10 cellular contexts compared by ENCODE assay signal in the genomic region with DNA sequence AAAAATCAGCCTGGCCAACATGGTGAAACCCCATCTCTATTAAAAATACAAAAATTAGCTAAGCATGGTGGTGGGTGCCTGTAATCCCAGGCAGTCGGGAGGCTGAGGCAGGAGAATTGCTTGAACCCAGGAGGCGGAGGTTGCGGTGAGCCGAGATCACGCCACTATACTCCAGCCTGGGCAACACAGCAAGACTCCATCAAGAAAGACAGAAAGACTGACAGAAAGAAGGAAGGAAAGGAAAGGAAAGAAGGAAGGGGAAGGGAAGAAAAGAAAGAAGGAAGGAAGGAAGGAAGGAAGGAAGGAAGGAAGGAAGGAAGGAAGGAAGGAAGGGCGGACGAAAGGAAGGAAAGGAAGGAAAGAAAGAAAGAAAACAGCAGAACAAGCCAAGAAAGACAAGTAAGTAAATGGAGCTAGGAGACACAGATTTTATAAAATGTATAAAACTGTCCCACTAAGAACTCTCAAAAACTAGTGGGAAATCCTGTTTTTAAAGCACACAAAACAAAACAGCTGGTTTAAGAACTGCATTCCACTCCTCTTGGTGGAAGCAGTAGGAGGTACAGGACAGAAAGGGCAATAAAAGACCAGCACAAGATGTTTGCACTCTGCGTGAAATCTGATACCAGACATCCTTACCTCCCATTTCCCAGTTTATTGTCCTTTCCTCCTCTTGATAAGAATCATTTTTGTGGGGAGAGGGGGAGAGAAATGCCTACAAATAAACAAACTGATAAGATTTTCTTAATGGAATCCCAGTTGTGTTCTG. TPM values are rescaled to one million over a fixed set of nuclear protein-coding genes. Genes with fewer than 3 reads are reported as not detected.
DNase-seq lines count a peak whose midpoint lies in the region; ATAC-seq and TF ChIP-seq lines count a peak whose summit lies in the region.
"Had no signal": no experiment of that assay in that cellular context is flagged by ENCODE, and none has a peak within 500 bp of the region (broad histone marks: within the 10 kb centered on the region; RNA-seq: fewer than 3 reads in every experiment).

No MANE protein-coding gene starts in this region.

- TF ChIP-seq CTCF in HCT116 (IDR thresholded peaks at IDR 0.05 in 2 of 3, conservative IDR thresholded peaks at IDR 0.05 in 1 of 3; ENCODE audit: borderline replicate concordance in 1 of 3, insufficient read depth in 1 of 3, low read depth in 2 of 3, low read length in 2 of 3) (no peak), PC-3 (conservative IDR thresholded peaks at IDR 0.05; ENCODE audit: low read depth, low read length) (no peak)

- H4K20me1 ChIP-seq in HCT116 (ENCODE audit: insufficient read depth) (no peaks in the 10 kb centered on the region), PC-3 (ENCODE audit: low read length) (peaks cover 42% of the 10 kb centered on the region)

- H3K27ac ChIP-seq in HCT116 (ENCODE audit: low read depth, low read length) = peak overlapping the region; percentile 52
- H3K27ac ChIP-seq in PC-3 (ENCODE audit: low read length) = peak overlapping the region; percentile 43

- BruUV-seq in HCT116 (replicated peaks; lab: Mats Ljungman, UMichigan) = no TSS peak
- BruUV-seq in PC-3 (replicated peaks; lab: Mats Ljungman, UMichigan) = no TSS peak

- peaks cover 75 to 87% of the 10 kb centered on the region in 2 experiments for H3K4me1 ChIP-seq in HCT116 (ENCODE audit: control insufficient read depth in 1 of 2, insufficient read depth in 2 of 2, low read length in 2 of 2)
- H3K4me1 ChIP-seq in PC-3 (ENCODE audit: insufficient read depth, low read length) = peaks cover 46% of the 10 kb centered on the region
- peaks cover 57% of the 10 kb centered on the region for H3K4me1 ChIP-seq in skeletal muscle satellite cell (ENCODE audit: control insufficient read depth, insufficient read depth, low read length)

- H2AFZ ChIP-seq in HCT116 (ENCODE audit: low read depth, low read length, poor library complexity, severe bottlenecking) (no peak overlapping the region), PC-3 (ENCODE audit: low read length) (no peak overlapping the region)

- POLR2A ChIA-PET in HCT116 (lab: Charles Lee) = interaction anchor here (0.9 kb wide), 1 partner anchor 11 kb away, joined by 3 read pairs; no protein-coding TSS in a partner anchor
- POLR2A ChIA-PET in PC-3 (lab: Charles Lee; ENCODE audit: unreplicated experiment) = no interaction called here

- CTCF ChIA-PET in HCT116 (lab: Charles Lee) (interaction anchor here (0.7 kb wide), 1 partner anchor 45 kb away, joined by 3 read pairs; no protein-coding TSS in a partner anchor), PC-3 (lab: Charles Lee) (no interaction called here)

- H3K9ac ChIP-seq in HCT116 (ENCODE audit: low read length) = peak overlapping the region; percentile 36
- no peak overlapping the region for H3K9ac ChIP-seq in PC-3 (ENCODE audit: low read length)
- peak overlapping the region; percentile 72 for H3K9ac ChIP-seq in skeletal muscle satellite cell (ENCODE audit: low read depth, low read length)

- peaks cover 81% of the 10 kb centered on the region for H3K79me2 ChIP-seq in HCT116 (ENCODE audit: insufficient read depth, low read length)
- peaks cover 96% of the 10 kb centered on the region for H3K79me2 ChIP-seq in PC-3 (ENCODE audit: low read length)

- no peak for TF ChIP-seq POLR2A in HCT116 (IDR thresholded peaks at IDR 0.05; ENCODE audit: borderline replicate concordance, extremely low read depth, insufficient read depth, insufficient read length)

- H3K4me3 ChIP-seq in HCT116 (replicated peaks in 1 of 2; ENCODE audit: low read depth in 1 of 2, low read length in 2 of 2) = peak overlapping the region; percentile 13 to 39
- H3K4me3 ChIP-seq in PC-3 (ENCODE audit: low read length) = peak overlapping the region; percentile 2; the same call in 1 of the 2 replicates
- peak overlapping the region; percentile 46 for H3K4me3 ChIP-seq in skeletal muscle satellite cell (ENCODE audit: low read length)

- RAD21 ChIA-PET in HCT116 (lab: Charles Lee; ENCODE audit: low non-redundant PET in 1 of 2, low total read pairs in 2 of 2, uncharacterized antibody in 2 of 2, unreplicated experiment in 2 of 2) = interaction anchor here in 1 of 2 experiments (0.9 kb wide), 1 partner anchor 54 kb away, joined by 3 read pairs; no protein-coding TSS in a partner anchor

- ATAC-seq in HCT116 = peak; percentile 60
- peak; percentile 57 for ATAC-seq in PC-3
- no peak for ATAC-seq in GM18861 (IDR thresholded peaks at IDR 0.05; ENCODE audit: unreplicated experiment)

- H3K36me3 ChIP-seq in HCT116 (ENCODE audit: control insufficient read depth in 1 of 2, insufficient read depth in 2 of 2, low read length in 2 of 2) (no peaks in the 10 kb centered on the region), PC-3 (ENCODE audit: low read depth, low read length) (no peaks in the 10 kb centered on the region), skeletal muscle satellite cell (ENCODE audit: insufficient read depth, low read length) (peaks cover 3% of the 10 kb centered on the region)

- H3K9me2 ChIP-seq in HCT116 (ENCODE audit: insufficient read depth) (no peaks in the 10 kb centered on the region), PC-3 (replicated peaks; ENCODE audit: low read length) (no peaks in the 10 kb centered on the region)

- DNase-seq in HCT116 (ENCODE audit: low read depth, low spot score) (no peak), PC-3 (peak; percentile 89), fibroblast of gingiva (ENCODE audit: low read depth) (peak; percentile 61), CD1c-positive myeloid dendritic cell (ENCODE audit: extremely low spot score) (no peak), T-helper 9 cell (no peak), iPS-NIHi11 (ENCODE audit: low spot score) (no peak)
- DNase-seq: activated naive CD8-positive, alpha-beta T cell treated with anti-CD3 and anti-CD28 coated beads for 36 hours; head of caudate nucleus had no signal

- H3F3A ChIP-seq in PC-3 (ENCODE audit: low read length, unreplicated experiment) = peaks cover 14% of the 10 kb centered on the region

- H3K4me2 ChIP-seq in HCT116 (ENCODE audit: low read length) (peak overlapping the region; percentile 74), PC-3 (ENCODE audit: low read length) (peak overlapping the region; percentile 41), skeletal muscle satellite cell (ENCODE audit: low read length) (peak overlapping the region; percentile 75)

- H3K27me3 ChIP-seq in HCT116 (ENCODE audit: insufficient read depth, low read length) (no peaks in the 10 kb centered on the region), PC-3 (ENCODE audit: low read length) (no peaks in the 10 kb centered on the region), skeletal muscle satellite cell (ENCODE audit: control insufficient read depth, insufficient read depth, low read length) (no peaks in the 10 kb centered on the region)

- intact Hi-C loops in HCT116 (cut with micrococcal nuclease) = no loop called here
- intact Hi-C loops in PC-3 (cut with micrococcal nuclease) = no loop called here

- no peak for TF ChIP-seq RAD21 in HCT116 (IDR thresholded peaks at IDR 0.05; ENCODE audit: low read depth)

- H3K9me3 ChIP-seq in HCT116 (ENCODE audit: control insufficient read depth in 1 of 2, insufficient read depth in 1 of 2, low read depth in 1 of 2, low read length in 2 of 2) = no peaks in the 10 kb centered on the region
- no peaks in the 10 kb centered on the region for H3K9me3 ChIP-seq in PC-3 (ENCODE audit: low read length)
- H3K9me3 ChIP-seq in skeletal muscle satellite cell (replicated peaks; ENCODE audit: low read length) = no peaks in the 10 kb centered on the region

TF ChIP-seq in HCT116, 20 proteins besides CTCF, POLR2A, EP300 and RAD21:
- TF ChIP-seq SP1 (IDR thresholded peaks at IDR 0.05; ENCODE audit: low read depth) (no peak), TCF7L2 (IDR thresholded peaks at IDR 0.05; ENCODE audit: borderline replicate concordance, extremely low read depth, insufficient read depth, insufficient read length) (no peak), POLR2AphosphoS5 (IDR thresholded peaks at IDR 0.05; ENCODE audit: low read depth, low read length) (no peak), ZFX (IDR thresholded peaks at IDR 0.05) (no peak), CEBPB (IDR thresholded peaks at IDR 0.05; ENCODE audit: low read depth) (no peak; the same call in 1 of the 2 replicates), JUND (IDR thresholded peaks at IDR 0.05) (no peak), FOSL1 (IDR thresholded peaks at IDR 0.05; ENCODE audit: low read depth) (no peak), SIN3A (IDR thresholded peaks at IDR 0.05; ENCODE audit: low read depth) (no peak), CBX3 (IDR thresholded peaks at IDR 0.05; ENCODE audit: low read depth) (no peak), EGR1 (IDR thresholded peaks at IDR 0.05; ENCODE audit: low read depth) (no peak), ZNF274 (IDR thresholded peaks at IDR 0.05; ENCODE audit: low read depth, low read length) (no peak), SRF (IDR thresholded peaks at IDR 0.05; ENCODE audit: low read depth) (no peak)
- TF ChIP-seq, protein P1, sequence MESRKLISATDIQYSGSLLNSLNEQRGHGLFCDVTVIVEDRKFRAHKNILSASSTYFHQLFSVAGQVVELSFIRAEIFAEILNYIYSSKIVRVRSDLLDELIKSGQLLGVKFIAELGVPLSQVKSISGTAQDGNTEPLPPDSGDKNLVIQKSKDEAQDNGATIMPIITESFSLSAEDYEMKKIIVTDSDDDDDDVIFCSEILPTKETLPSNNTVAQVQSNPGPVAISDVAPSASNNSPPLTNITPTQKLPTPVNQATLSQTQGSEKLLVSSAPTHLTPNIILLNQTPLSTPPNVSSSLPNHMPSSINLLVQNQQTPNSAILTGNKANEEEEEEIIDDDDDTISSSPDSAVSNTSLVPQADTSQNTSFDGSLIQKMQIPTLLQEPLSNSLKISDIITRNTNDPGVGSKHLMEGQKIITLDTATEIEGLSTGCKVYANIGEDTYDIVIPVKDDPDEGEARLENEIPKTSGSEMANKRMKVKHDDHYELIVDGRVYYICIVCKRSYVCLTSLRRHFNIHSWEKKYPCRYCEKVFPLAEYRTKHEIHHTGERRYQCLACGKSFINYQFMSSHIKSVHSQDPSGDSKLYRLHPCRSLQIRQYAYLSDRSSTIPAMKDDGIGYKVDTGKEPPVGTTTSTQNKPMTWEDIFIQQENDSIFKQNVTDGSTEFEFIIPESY (IDR thresholded peaks at IDR 0.05; ENCODE audit: extremely low read depth, insufficient replicate concordance, low read length) = no peak
- TF ChIP-seq, protein P2, sequence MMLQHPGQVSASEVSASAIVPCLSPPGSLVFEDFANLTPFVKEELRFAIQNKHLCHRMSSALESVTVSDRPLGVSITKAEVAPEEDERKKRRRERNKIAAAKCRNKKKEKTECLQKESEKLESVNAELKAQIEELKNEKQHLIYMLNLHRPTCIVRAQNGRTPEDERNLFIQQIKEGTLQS (IDR thresholded peaks at IDR 0.05) = no peak

RNA-seq across cellular contexts. Expression of a gene that starts 46.7 kb away (rescaled TPM):
- total RNA-seq in HCT116 (2021; ENCODE audit: unreplicated experiment) (34.9 TPM), PC-3 (2014; rRNA removed) (52.3 and 72.3 TPM in 2 replicates)
- 18.3 and 19.3 TPM in 2 replicates for polyA plus RNA-seq in HCT116 (2012)
- total RNA-seq in skeletal muscle satellite cell (2012; rRNA removed) = 6.8 and 9.4 TPM in 2 replicates

Comparison
In these comparisons a context has a peak if more than half of its experiments do, and no peak if none do; other contexts are left out.
1. DNase-seq: peak in PC-3 (single experiment) and fibroblast of gingiva (single experiment); none in HCT116 (single experiment), CD1c-positive myeloid dendritic cell (single experiment), T-helper 9 cell (single experiment) and iPS-NIHi11 (single experiment).
2. Peak in every context shown above with its lines, with median percentiles within 50 percentile points of each other: H3K4me2 ChIP-seq and H3K4me3 ChIP-seq.